In the genomic region with DNA sequence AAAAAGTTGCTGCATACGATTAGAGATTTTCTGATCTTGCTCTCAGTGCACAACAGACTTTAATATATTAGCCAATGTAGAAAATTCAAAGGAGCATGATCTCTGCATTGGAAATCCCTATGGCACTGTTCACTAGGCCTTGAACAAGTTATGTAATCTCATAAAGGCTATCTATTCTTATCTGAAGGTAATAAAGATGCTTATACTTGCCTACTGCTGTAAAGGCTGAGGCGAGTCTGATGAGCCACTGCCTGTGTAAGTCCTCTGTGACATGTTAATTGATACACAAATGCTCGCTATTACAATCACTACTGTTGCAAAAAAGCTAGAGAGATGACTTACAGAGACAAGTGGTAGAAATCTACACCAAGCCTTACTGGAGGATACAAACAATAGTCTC, we compare ENCODE assay signal across 33 cellular contexts.
"Had no signal": no experiment of that assay in that cellular context is flagged by ENCODE, and none has a peak within 500 bp of the region (broad histone marks: within the 10 kb centered on the region; RNA-seq: fewer than 3 reads in every experiment).

No MANE protein-coding gene starts in this region.

- DNase-seq: activated B cell treated with CpG ODN at 0.5 μM for 24 hours; activated CD4-positive, alpha-beta memory T cell treated with anti-CD3 and anti-CD28 coated beads for 36 hours; activated CD4-positive, alpha-beta T cell treated with anti-CD3 and anti-CD28 coated beads for 4 hours; activated CD4-positive, alpha-beta T cell treated with anti-CD3 and anti-CD28 coated beads, Interleukin-2, amount 10 ng/mL, durations not matched to agents 24 days and 14 days; activated CD4-positive, alpha-beta T cell treated with anti-CD3 and anti-CD28 coated beads, Interleukin-2, amount 50 U/mL, for 1 hour; activated CD4-positive, alpha-beta T cell treated with anti-CD3 and anti-CD28 coated beads, Interleukin-2, amount 50 U/mL, for 4 hours; activated CD4-positive, CD25-positive, alpha-beta regulatory T cell treated with anti-CD3 and anti-CD28 coated beads, Interleukin-2, amount 50 U/mL, for 72 hours; activated CD8-positive, alpha-beta memory T cell treated with anti-CD3 and anti-CD28 coated beads, Interleukin-2, amount 50 U/mL, for 4 hours; activated CD8-positive, alpha-beta T cell treated with anti-CD3 and anti-CD28 coated beads for 36 hours; activated effector memory CD4-positive, alpha-beta T cell treated with anti-CD3 and anti-CD28 coated beads, Interleukin-2, amount 50 U/mL, for 16 hours; activated gamma-delta T cell treated with Interleukin-2 at 50 U/mL for 16 hours; activated naive CD4-positive, alpha-beta T cell; activated naive CD4-positive, alpha-beta T cell treated with anti-CD3 and anti-CD28 coated beads for 36 hours; activated naive CD4-positive, alpha-beta T cell treated with anti-CD3 and anti-CD28 coated beads, Interleukin-2, amount 50 U/mL, for 16 hours; activated naive CD8-positive, alpha-beta T cell treated with anti-CD3 and anti-CD28 coated beads for 36 hours; activated T-cell treated with anti-CD3 and anti-CD28 coated beads, Interleukin-2, amount 50 U/mL, for 4 hours; activated T-cell treated with anti-CD3 and anti-CD28 coated beads, Interleukin-2, amount 50 U/mL, for 72 hours; adrenal gland; amniotic stem cell; aorta; body of pancreas; brain microvascular endothelial cell; central memory CD4-positive, alpha-beta T cell; cerebellar nuclear complex; T-helper 1 cell; T-helper 2 cell; T-helper 9 cell had no signal

- H3K9me3 ChIP-seq: adrenal gland, body of pancreas, breast epithelium had no signal

- H3K36me3 Mint-ChIP-seq: activated CD4-positive, alpha-beta memory T cell treated with anti-CD3 and anti-CD28 coated beads for 36 hours; activated naive CD4-positive, alpha-beta T cell treated with anti-CD3 and anti-CD28 coated beads, Interleukin-2, amount 50 U/mL, for 72 hours; activated naive CD8-positive, alpha-beta T cell treated with anti-CD3 and anti-CD28 coated beads for 36 hours had no signal

- H3K4me3 ChIP-seq: adrenal gland, body of pancreas, breast epithelium had no signal

- H3K4me3 Mint-ChIP-seq: activated B cell treated with CpG ODN at 0.5 μM for 24 hours; activated CD4-positive, alpha-beta memory T cell treated with anti-CD3 and anti-CD28 coated beads for 36 hours; activated CD4-positive, alpha-beta T cell treated with anti-CD3 and anti-CD28 coated beads, Interleukin-2, amount 10 ng/mL, durations not matched to agents 24 days and 14 days; activated CD8-positive, alpha-beta T cell treated with anti-CD3 and anti-CD28 coated beads for 36 hours; activated naive CD4-positive, alpha-beta T cell treated with anti-CD3 and anti-CD28 coated beads for 36 hours; activated naive CD8-positive, alpha-beta T cell treated with anti-CD3 and anti-CD28 coated beads for 36 hours; activated T-cell treated with anti-CD3 and anti-CD28 coated beads, Interleukin-2, amount 50 U/mL, for 4 hours; activated T-cell treated with anti-CD3 and anti-CD28 coated beads, Interleukin-2, amount 50 U/mL, for 72 hours; activated T-helper 1 cell treated with anti-CD3 and anti-CD28 coated beads, Interleukin-12 subunit alpha, Interleukin-12 subunit beta, Interleukin-2, Interleukin-4 antibody, amounts not matched to agents 30 ng/mL and 10 ng/mL and 1 ng/mL, durations not matched to agents 14 hours and 24 hours and 36 hours; activated T-helper 17 cell treated with anti-CD3 and anti-CD28 coated beads, Interleukin-2, amount 50 U/mL, for 72 hours; T-helper 1 cell treated with Interleukin-12 subunit alpha and Interleukin-12 subunit beta and Interleukin-4 antibody, amounts not matched to agents 30 μg/mL and 1 μg/mL, for 36 hours; T-helper 2 cell treated with Interferon-gamma antibody and Interleukin-4, amounts not matched to agents 5 μg/mL and 100 μg/mL, for 36 hours had no signal

- H3K27me3 Mint-ChIP-seq: activated CD4-positive, alpha-beta T cell treated with anti-CD3 and anti-CD28 coated beads, Interleukin-2, amount 10 ng/mL, durations not matched to agents 24 days and 14 days; activated CD8-positive, alpha-beta T cell treated with anti-CD3 and anti-CD28 coated beads for 36 hours had no signal

- H3K36me3 ChIP-seq: adrenal gland, brain microvascular endothelial cell, breast epithelium had no signal

- H3K9me3 Mint-ChIP-seq: activated B cell treated with CpG ODN at 0.5 μM for 24 hours; activated CD4-positive, alpha-beta memory T cell treated with anti-CD3 and anti-CD28 coated beads for 36 hours; activated CD4-positive, alpha-beta T cell treated with anti-CD3 and anti-CD28 coated beads, Interleukin-2, amount 10 ng/mL, durations not matched to agents 24 days and 14 days; activated CD8-positive, alpha-beta T cell treated with anti-CD3 and anti-CD28 coated beads for 36 hours; activated naive CD4-positive, alpha-beta T cell treated with anti-CD3 and anti-CD28 coated beads for 36 hours; activated naive CD4-positive, alpha-beta T cell treated with anti-CD3 and anti-CD28 coated beads, Interleukin-2, amount 50 U/mL, for 72 hours; activated naive CD8-positive, alpha-beta T cell treated with anti-CD3 and anti-CD28 coated beads for 36 hours; activated T-cell treated with anti-CD3 and anti-CD28 coated beads, Interleukin-2, amount 50 U/mL, for 4 hours; activated T-cell treated with anti-CD3 and anti-CD28 coated beads, Interleukin-2, amount 50 U/mL, for 72 hours; activated T-helper 1 cell treated with anti-CD3 and anti-CD28 coated beads, Interleukin-12 subunit alpha, Interleukin-12 subunit beta, Interleukin-2, Interleukin-4 antibody, amounts not matched to agents 30 ng/mL and 10 ng/mL and 1 ng/mL, durations not matched to agents 14 hours and 24 hours and 36 hours; T-helper 1 cell treated with Interleukin-12 subunit alpha and Interleukin-12 subunit beta and Interleukin-4 antibody, amounts not matched to agents 30 μg/mL and 1 μg/mL, for 36 hours; T-helper 2 cell treated with Interferon-gamma antibody and Interleukin-4, amounts not matched to agents 5 μg/mL and 100 μg/mL, for 36 hours had no signal

- H3K4me1 Mint-ChIP-seq: activated B cell treated with CpG ODN at 0.5 μM for 24 hours; activated CD4-positive, alpha-beta T cell treated with anti-CD3 and anti-CD28 coated beads, Interleukin-2, amount 10 ng/mL, durations not matched to agents 24 days and 14 days; activated naive CD8-positive, alpha-beta T cell treated with anti-CD3 and anti-CD28 coated beads for 36 hours; activated T-helper 17 cell treated with anti-CD3 and anti-CD28 coated beads, Interleukin-2, amount 50 U/mL, for 72 hours had no signal

- H3K27ac Mint-ChIP-seq: activated B cell treated with CpG ODN at 0.5 μM for 24 hours; activated CD4-positive, alpha-beta memory T cell treated with anti-CD3 and anti-CD28 coated beads for 36 hours; activated CD4-positive, alpha-beta T cell treated with anti-CD3 and anti-CD28 coated beads, Interleukin-2, amount 10 ng/mL, durations not matched to agents 24 days and 14 days; activated CD8-positive, alpha-beta T cell treated with anti-CD3 and anti-CD28 coated beads for 36 hours; activated naive CD4-positive, alpha-beta T cell treated with anti-CD3 and anti-CD28 coated beads for 36 hours; activated naive CD4-positive, alpha-beta T cell treated with anti-CD3 and anti-CD28 coated beads, Interleukin-2, amount 50 U/mL, for 72 hours; activated naive CD8-positive, alpha-beta T cell treated with anti-CD3 and anti-CD28 coated beads for 36 hours; activated T-helper 1 cell treated with anti-CD3 and anti-CD28 coated beads, Interleukin-12 subunit alpha, Interleukin-12 subunit beta, Interleukin-2, Interleukin-4 antibody, amounts not matched to agents 30 ng/mL and 10 ng/mL and 1 ng/mL, durations not matched to agents 14 hours and 24 hours and 36 hours; activated T-helper 17 cell treated with anti-CD3 and anti-CD28 coated beads, Interleukin-2, amount 50 U/mL, for 72 hours; T-helper 1 cell treated with Interleukin-12 subunit alpha and Interleukin-12 subunit beta and Interleukin-4 antibody, amounts not matched to agents 30 μg/mL and 1 μg/mL, for 36 hours; T-helper 2 cell treated with Interferon-gamma antibody and Interleukin-4, amounts not matched to agents 5 μg/mL and 100 μg/mL, for 36 hours had no signal

- H3K4me1 ChIP-seq: adrenal gland, body of pancreas, breast epithelium had no signal

- ATAC-seq: activated CD8-positive, alpha-beta T cell treated with anti-CD3 and anti-CD28 coated beads for 36 hours; activated naive CD4-positive, alpha-beta T cell treated with anti-CD3 and anti-CD28 coated beads, Interleukin-2, amount 50 U/mL, for 72 hours; activated T-cell treated with anti-CD3 and anti-CD28 coated beads, Interleukin-2, amount 50 U/mL, for 4 hours; activated T-cell treated with anti-CD3 and anti-CD28 coated beads, Interleukin-2, amount 50 U/mL, for 72 hours; activated T-helper 17 cell treated with anti-CD3 and anti-CD28 coated beads, Interleukin-2, amount 50 U/mL, for 72 hours; body of pancreas had no signal
